In the genomic region with DNA sequence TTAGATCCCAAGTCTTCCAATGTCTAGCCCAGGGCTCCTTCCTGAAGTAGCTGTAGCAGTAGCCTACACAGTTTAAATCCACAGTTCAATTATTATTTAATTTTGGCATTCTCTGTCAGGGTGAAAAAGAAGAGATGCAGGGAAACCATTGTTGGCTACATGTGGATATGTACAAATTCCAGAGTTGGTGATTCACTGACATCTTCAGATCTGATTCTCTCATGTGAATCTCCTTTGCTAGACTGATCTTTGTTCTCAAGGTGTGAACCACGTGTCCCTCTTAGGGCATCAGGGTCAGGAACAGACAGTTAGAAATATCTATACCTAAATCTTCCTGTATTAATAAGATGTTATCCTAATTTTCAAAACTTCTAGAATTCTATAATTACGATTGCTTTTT, we compare ENCODE assay signal across 22 cellular contexts. TPM values are rescaled to one million over a fixed set of nuclear protein-coding genes. Genes with fewer than 3 reads are reported as not detected.
DNase-seq lines count a peak whose midpoint lies in the region; ATAC-seq and FAIRE-seq lines count a peak whose summit lies in the region.
"Had no signal": no experiment of that assay in that cellular context is flagged by ENCODE, and none has a peak within 500 bp of the region (broad histone marks: within the 10 kb centered on the region; RNA-seq: fewer than 3 reads in every experiment).

No MANE protein-coding gene starts in this region.

- DNase-seq in RCC 7860 (ENCODE audit: low spot score) (peak; percentile 52), glomerular visceral epithelial cell (ENCODE audit: extremely low spot score) (peak; percentile 50), renal cortical epithelial cell (ENCODE audit: low read depth) (peak; percentile 52), NCI-H446 (lab: John Stamatoyannopoulos, UW) (no peak)
- DNase-seq in activated effector memory CD4-positive, alpha-beta T cell treated with Interleukin-2 at 50 U/mL for 16 hours = no peak
- DNase-seq: 8988T; ACHN; AML-193; BE2C; CD4-positive, alpha-beta T cell; CD8-positive, alpha-beta memory T cell; DMS 273 treated with DMSO at 0.1 percent for 48 hours; DMS79; EL; GDM1; HFFc6 had no signal

- FAIRE-seq in RCC 7860 (lab: Jason Lieb, UNC) = no peak
- FAIRE-seq: A549, D721Med, GM12878, GM19239 had no signal

- ATAC-seq in GM19328 (IDR thresholded peaks at IDR 0.05; ENCODE audit: unreplicated experiment) = no peak
- ATAC-seq: A549, GM12878, GM23338 had no signal

RNA-seq across cellular contexts. Expression of gene ADCYAP1, which starts 36.7 kb away (rescaled TPM):
- not detected in 2 replicates for total RNA-seq in renal cortical epithelial cell
- total RNA-seq: CD4-positive, alpha-beta T cell; CD8-positive, alpha-beta memory T cell; GM12878; GM23338; HFFc6 had no signal

Comparison
In these comparisons a context has a peak if more than half of its experiments do, and no peak if none do; other contexts are left out.
1. DNase-seq: peak in RCC 7860 (single experiment), glomerular visceral epithelial cell (single experiment) and renal cortical epithelial cell (single experiment); none in activated effector memory CD4-positive, alpha-beta T cell treated with Interleukin-2 at 50 U/mL for 16 hours (single experiment) and NCI-H446 (0 of 2).